9 cellular contexts compared by ENCODE assay signal in genomic region chr14:91373591-91374245, GRCh38. TPM values are rescaled to one million over a fixed set of nuclear protein-coding genes. Genes with fewer than 3 reads are reported as not detected.
DNase-seq lines count a peak whose midpoint lies in the region; ATAC-seq, FAIRE-seq and TF ChIP-seq lines count a peak whose summit lies in the region.
"Had no signal": no experiment of that assay in that cellular context is flagged by ENCODE, and none has a peak within 500 bp of the region (broad histone marks: within the 10 kb centered on the region; RNA-seq: fewer than 3 reads in every experiment).

No MANE protein-coding gene starts in this region.

- H3K4me1 Mint-ChIP-seq in neural progenitor cell (peaks cover 72% of the 10 kb centered on the region), chondrocyte (ENCODE audit: low read depth) (peaks cover 40% of the 10 kb centered on the region)

- H2AFZ ChIP-seq in KMS-11 (ENCODE audit: low read depth) (no peak overlapping the region), neural progenitor cell (replicated peaks) (no peak overlapping the region)

- no peak for TF ChIP-seq CTCF in KMS-11 (conservative IDR thresholded peaks at IDR 0.05; ENCODE audit: low read depth, low read length)
- TF ChIP-seq CTCF in neural progenitor cell (IDR thresholded peaks at IDR 0.05), result no peak
- no peak for TF ChIP-seq CTCF in thyroid gland (IDR thresholded peaks at IDR 0.05)
- TF ChIP-seq CTCF in chondrocyte (IDR thresholded peaks at IDR 0.05), result no peak

- peak overlapping the region; percentile 53 for H3K9ac ChIP-seq in KMS-11
- H3K9ac ChIP-seq in neural progenitor cell, result no peak overlapping the region

- H3K27me3 ChIP-seq in KMS-11 (ENCODE audit: insufficient read depth, low read depth), result no peaks in the 10 kb centered on the region
- H3K27me3 ChIP-seq in neural progenitor cell, result no peaks in the 10 kb centered on the region
- no peaks in the 10 kb centered on the region for H3K27me3 ChIP-seq in thyroid gland

- in situ Hi-C loops in G401 (cut with HindIII; ENCODE audit: low sequenced_read_pairs), result no loop called here

- peaks cover 17% of the 10 kb centered on the region for H3F3A ChIP-seq in neural progenitor cell (ENCODE audit: low read depth)

- H3K79me2 ChIP-seq in KMS-11 (ENCODE audit: insufficient read depth, low read depth), result peaks cover 48% of the 10 kb centered on the region
- peaks cover 92% of the 10 kb centered on the region for H3K79me2 ChIP-seq in neural progenitor cell (ENCODE audit: low read depth)

- peak; percentile 97 for FAIRE-seq in GM18507 (lab: Jason Lieb, UNC)
- FAIRE-seq: keratinocyte had no signal

- intact Hi-C loops in thyroid gland (cut with DNase I), result no loop called here

- no peaks in the 10 kb centered on the region for H4K20me1 ChIP-seq in KMS-11 (ENCODE audit: insufficient read depth)
- peaks cover 98% of the 10 kb centered on the region for H4K20me1 ChIP-seq in neural progenitor cell (ENCODE audit: low read depth)

- H3K27ac Mint-ChIP-seq in neural progenitor cell, result peak overlapping the region; percentile 10
- no peak overlapping the region for H3K27ac Mint-ChIP-seq in chondrocyte (ENCODE audit: unreplicated experiment)

- H3K4me1 ChIP-seq in KMS-11 (ENCODE audit: low read depth, poor library complexity, severe bottlenecking) (peaks cover 90% of the 10 kb centered on the region), neural progenitor cell (peaks cover 78% of the 10 kb centered on the region), thyroid gland (peaks cover 0 to 8% of the 10 kb centered on the region in 2 donors)

- H3K36me3 ChIP-seq in KMS-11 (ENCODE audit: insufficient read depth) (no peaks in the 10 kb centered on the region), neural progenitor cell (no peaks in the 10 kb centered on the region), thyroid gland (no peaks in the 10 kb centered on the region)

- H3K4me3 Mint-ChIP-seq in neural progenitor cell (no peak overlapping the region), chondrocyte (ENCODE audit: unreplicated experiment) (no peak overlapping the region)

- peak overlapping the region; percentile 80 for H3K27ac ChIP-seq in KMS-11
- H3K27ac ChIP-seq in neural progenitor cell, result peak overlapping the region; percentile 91
- no peak overlapping the region for H3K27ac ChIP-seq in thyroid gland

- H3K27me3 Mint-ChIP-seq in neural progenitor cell (ENCODE audit: insufficient read depth, low read depth) (peaks cover 4% of the 10 kb centered on the region), chondrocyte (ENCODE audit: low read depth) (peaks cover 5% of the 10 kb centered on the region)

- ATAC-seq in GM21723 (IDR thresholded peaks at IDR 0.05; ENCODE audit: unreplicated experiment), result peak; percentile 70

- H3K4me2 ChIP-seq in KMS-11, result peak overlapping the region; percentile 62
- no peak overlapping the region for H3K4me2 ChIP-seq in neural progenitor cell

- 62 to 77% methylated on average over 11 of the region's 11 CpGs for WGBS in thyroid gland, 2 donors

- H3K4me3 ChIP-seq in KMS-11 (IDR thresholded peaks at IDR 0.05; ENCODE audit: insufficient read depth, low read depth, low read length), result no peak overlapping the region
- no peak overlapping the region for H3K4me3 ChIP-seq in neural progenitor cell
- H3K4me3 ChIP-seq in thyroid gland (replicated peaks in 1 of 3), result no peak overlapping the region

- H3K9me3 ChIP-seq in neural progenitor cell (ENCODE audit: low read depth), result no peaks in the 10 kb centered on the region
- no peaks in the 10 kb centered on the region for H3K9me3 ChIP-seq in thyroid gland

- no peaks in the 10 kb centered on the region for H3K9me3 Mint-ChIP-seq in neural progenitor cell
- no peaks in the 10 kb centered on the region for H3K9me3 Mint-ChIP-seq in chondrocyte (ENCODE audit: low read depth)

- DNase-seq in GM18507 (ENCODE audit: extremely low spot score, insufficient read length, low read depth) (peak; percentile 68), neural progenitor cell (ENCODE audit: low spot score) (no peak), thyroid gland (no peak), G401 (ENCODE audit: low spot score) (no peak), chondrocyte (ENCODE audit: low spot score) (no peak)
- DNase-seq in activated CD4-positive, alpha-beta T cell treated with anti-CD3 and anti-CD28 coated beads, Interleukin-2, amount 50 U/mL, for 48 hours, result peak; percentile 46 to 57

- H3K36me3 Mint-ChIP-seq in neural progenitor cell (peaks cover 2% of the 10 kb centered on the region), chondrocyte (ENCODE audit: low read depth) (no peaks in the 10 kb centered on the region)

- no peak for TF ChIP-seq POLR2A in thyroid gland (IDR thresholded peaks at IDR 0.05)

RNA-seq across cellular contexts. Expression of gene CCDC88C, which starts 43.9 kb away (rescaled TPM):
- 17.8 and 34.8 TPM in 2 replicates for total RNA-seq in neural progenitor cell (ENCODE audit: low replicate concordance)
- 1 to 10 TPM; 3.0 to 6.3 (median 5.8) TPM for total RNA-seq in thyroid gland
- 14.0 and 16.9 TPM in 2 replicates for total RNA-seq in G401 (2014; rRNA removed; shearing (Covaris generic))
- 1.1 to 3.6 TPM (median 2.3 TPM) in 3 replicates for total RNA-seq in chondrocyte

Comparison
In these comparisons a context has a peak if more than half of its experiments do, and no peak if none do; other contexts are left out.
1. DNase-seq: peak in GM18507 (single experiment) and activated CD4-positive, alpha-beta T cell treated with anti-CD3 and anti-CD28 coated beads, Interleukin-2, amount 50 U/mL, for 48 hours (2 of 2); none in neural progenitor cell (single experiment), thyroid gland (0 of 2), G401 (single experiment) and chondrocyte (single experiment).
2. H3K27ac ChIP-seq: peak in KMS-11 (single experiment) and neural progenitor cell (single experiment); none in thyroid gland (0 of 3).